ENCODE assay signal across 8 cellular contexts in the genomic region with DNA sequence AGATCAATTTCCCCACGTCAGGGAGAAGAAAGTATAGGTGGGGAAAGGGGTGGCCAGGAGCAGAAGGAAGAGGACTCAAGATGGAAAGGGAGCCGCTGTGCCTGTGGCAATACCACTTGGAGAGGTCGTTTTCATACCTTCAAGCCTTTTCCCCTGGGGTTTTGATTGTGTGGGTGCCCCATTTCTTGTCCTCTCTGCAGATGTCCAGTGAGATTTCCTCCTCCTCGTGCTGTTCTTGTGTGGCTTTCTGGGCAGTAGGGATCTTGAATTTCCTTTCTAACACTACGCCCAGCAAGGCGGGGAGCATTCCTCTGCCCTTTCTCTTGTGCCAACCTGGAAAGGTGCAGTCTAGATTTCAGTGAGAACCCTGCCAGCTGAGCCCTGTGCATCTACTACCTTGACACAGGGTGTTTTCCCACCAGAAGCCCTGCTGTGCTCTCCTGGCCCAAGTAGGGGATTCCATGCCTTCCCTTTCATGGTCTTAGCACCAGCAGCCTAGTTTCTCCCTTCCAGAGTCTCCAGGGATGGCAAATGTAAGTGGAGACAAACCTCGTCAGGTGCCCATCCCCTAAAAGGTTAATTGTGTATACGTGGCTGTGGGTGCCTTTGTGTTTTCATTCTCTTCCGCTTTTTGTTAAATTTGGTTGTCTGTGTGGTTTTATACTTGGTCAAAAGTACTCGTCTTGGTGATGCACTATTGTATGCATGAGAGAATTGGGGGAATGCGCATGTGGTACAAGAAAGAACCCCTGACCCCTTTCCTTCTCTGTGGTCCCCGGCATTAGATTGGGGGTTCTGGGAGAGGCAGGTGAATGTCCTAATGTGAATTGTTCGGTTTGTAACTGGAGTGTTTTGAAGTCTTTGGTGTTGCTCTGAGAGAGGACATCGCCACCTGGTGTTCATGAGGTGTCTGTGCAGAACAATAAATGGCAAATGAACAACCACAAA.
A peak's percentile ranks its signal among the peaks of the same experiment; 100 is the strongest.
DNase-seq lines count a peak whose midpoint lies in the region; ATAC-seq, FAIRE-seq and TF ChIP-seq lines count a peak whose summit lies in the region.

No MANE protein-coding gene starts in this region.

- H3K36me3 Mint-ChIP-seq in activated T-cell treated with anti-CD3 and anti-CD28 coated beads, Interleukin-2, amount 50 U/mL, for 72 hours (ENCODE audit: insufficient read depth in 2 of 2) = no peaks in the 10 kb centered on the region

- FAIRE-seq in D721Med (lab: Jason Lieb, UNC) = no peak

- no peaks in the 10 kb centered on the region for H3K9me3 ChIP-seq in gastroesophageal sphincter
- H3K9me3 ChIP-seq in prostate gland = no peaks in the 10 kb centered on the region

- no peak overlapping the region for H3K27ac Mint-ChIP-seq in activated T-cell treated with anti-CD3 and anti-CD28 coated beads, Interleukin-2, amount 50 U/mL, for 72 hours

- H3K4me3 ChIP-seq in gastroesophageal sphincter = no peak overlapping the region
- no peak overlapping the region for H3K4me3 ChIP-seq in prostate gland

- H3K27me3 ChIP-seq in gastroesophageal sphincter = peaks cover 6% of the 10 kb centered on the region
- H3K27me3 ChIP-seq in prostate gland (replicated peaks; ENCODE audit: insufficient read depth) = no peaks in the 10 kb centered on the region

- H3K9me3 Mint-ChIP-seq in activated T-cell treated with anti-CD3 and anti-CD28 coated beads, Interleukin-2, amount 50 U/mL, for 72 hours = no peaks in the 10 kb centered on the region

- TF ChIP-seq CTCF in D721Med (IDR thresholded peaks at IDR 0.05; ENCODE audit: insufficient read depth, missing control alignments) = peak; percentile 82
- TF ChIP-seq CTCF in gastroesophageal sphincter (IDR thresholded peaks at IDR 0.05) = peak; percentile 66 to 78 (median 74)
- peak; percentile 48 to 87 (median 76) for TF ChIP-seq CTCF in prostate gland (IDR thresholded peaks at IDR 0.05)

- ATAC-seq in GM19397 (IDR thresholded peaks at IDR 0.05; ENCODE audit: unreplicated experiment) (peak; percentile 75), HG03439 (IDR thresholded peaks at IDR 0.05; ENCODE audit: unreplicated experiment) (peak; percentile 84), gastroesophageal sphincter (no peak)
- ATAC-seq in activated T-cell treated with anti-CD3 and anti-CD28 coated beads, Interleukin-2, amount 50 U/mL, for 72 hours (replicated peaks in 1 of 2) = peak; percentile 60 to 65

- intact Hi-C loops in prostate gland (cut with DNase I) = loop anchor here (2.0 to 5.0 kb wide), 2 partner anchors 77 to 112 kb away; a partner anchor contains a TSS

- no peak for TF ChIP-seq POLR2A in gastroesophageal sphincter (IDR thresholded peaks at IDR 0.05)
- TF ChIP-seq POLR2A in prostate gland (IDR thresholded peaks at IDR 0.05) = no peak

- H3K4me3 Mint-ChIP-seq in activated T-cell treated with anti-CD3 and anti-CD28 coated beads, Interleukin-2, amount 50 U/mL, for 72 hours = peak overlapping the region; percentile 69 to 78

- H3K27me3 Mint-ChIP-seq in activated T-cell treated with anti-CD3 and anti-CD28 coated beads, Interleukin-2, amount 50 U/mL, for 72 hours (ENCODE audit: low read depth) = peaks cover 27% of the 10 kb centered on the region

- H3K36me3 ChIP-seq in gastroesophageal sphincter = no peaks in the 10 kb centered on the region
- H3K36me3 ChIP-seq in prostate gland = no peaks in the 10 kb centered on the region

- no peaks in the 10 kb centered on the region for H3K4me1 ChIP-seq in gastroesophageal sphincter
- H3K4me1 ChIP-seq in prostate gland (replicated peaks) = no peaks in the 10 kb centered on the region

- H3K27ac ChIP-seq in gastroesophageal sphincter (no peak overlapping the region), prostate gland (no peak overlapping the region)

- DNase-seq in D721Med (ENCODE audit: insufficient read length, low spot score) (no peak), NOMO-1 (lab: John Stamatoyannopoulos, UW; ENCODE audit: unreplicated experiment in 2 of 2) (peak; percentile 68 to 79), prostate gland (ENCODE audit: low spot score) (peak; percentile 41), hepatic stellate cell (ENCODE audit: low spot score) (no peak)
- DNase-seq in activated T-cell treated with anti-CD3 and anti-CD28 coated beads, Interleukin-2, amount 50 U/mL, for 72 hours = peak; percentile 33

- H3K4me1 Mint-ChIP-seq in activated T-cell treated with anti-CD3 and anti-CD28 coated beads, Interleukin-2, amount 50 U/mL, for 72 hours (ENCODE audit: low read depth) = peaks cover 16% of the 10 kb centered on the region

- WGBS in gastroesophageal sphincter (ENCODE audit: low coverage in 1 of 2), 2 donors = 37 to 45% methylated on average over 9 to 13 of the region's 14 CpGs
- 43% methylated on average over 14 of the region's 14 CpGs for WGBS in prostate gland

- TF ChIP-seq EP300 in gastroesophageal sphincter (IDR thresholded peaks at IDR 0.05) = no peak

Comparison
In these comparisons a context has a peak if more than half of its experiments do, and no peak if none do; other contexts are left out.
1. DNase-seq: peak in NOMO-1 (2 of 2), activated T-cell treated with anti-CD3 and anti-CD28 coated beads, Interleukin-2, amount 50 U/mL, for 72 hours (2 of 2) and prostate gland (single experiment); none in D721Med (single experiment) and hepatic stellate cell (single experiment).
2. Peak in every context shown above with its lines, with median percentiles within 50 percentile points of each other: CTCF ChIP-seq.